ENCODE assay signal across 7 cellular contexts in genomic region chr21:9246481-9247289, GRCh38.
DNase-seq lines count a peak whose midpoint lies in the region; ATAC-seq, FAIRE-seq and TF ChIP-seq lines count a peak whose summit lies in the region.
"Not testable (repeated sequence)": the region's sequence is repeated elsewhere in the genome, so short reads cannot be mapped to it uniquely, and the experiment has no call there.

No MANE protein-coding gene starts in this region.

- POLR2A ChIA-PET in HepG2 (lab: Yijun Ruan, JAX), result not testable (repeated sequence)

- H3K4me1 Mint-ChIP-seq in activated CD8-positive, alpha-beta memory T cell treated with anti-CD3 and anti-CD28 coated beads, Interleukin-2, amount 10 ng/mL, durations not matched to agents 7 days and 5 days, result not testable (repeated sequence)

- not testable (repeated sequence) for H3K27me3 ChIP-seq in HUES6 (ENCODE audit: control insufficient read depth, insufficient read depth, low read length); esophagus muscularis mucosa; HepG2 (ENCODE audit: control insufficient read depth in 1 of 2, insufficient read depth in 2 of 2, low read length in 2 of 2)

- not testable (repeated sequence) for H3K79me2 ChIP-seq in HepG2 (ENCODE audit: insufficient read depth, low read length)

- not testable (repeated sequence) for H3K9ac ChIP-seq in HUES6 (ENCODE audit: low read length); HepG2 (ENCODE audit: insufficient read depth, low read depth, low read length)

- peaks cover 13% of the 10 kb centered on the region for H3K36me3 Mint-ChIP-seq in activated CD8-positive, alpha-beta memory T cell treated with anti-CD3 and anti-CD28 coated beads, Interleukin-2, amount 10 ng/mL, durations not matched to agents 7 days and 5 days

- intact Hi-C loops in esophagus muscularis mucosa (cut with DNase I); HepG2 (cut with micrococcal nuclease; ENCODE audit: unreplicated experiment); sciatic nerve (cut with DNase I): not testable (repeated sequence)

- not testable (repeated sequence) for TF ChIP-seq RAD21 in HepG2 (CRISPR knock-in tag; IDR thresholded peaks at IDR 0.05)

- H3K4me1 ChIP-seq in HUES6 (ENCODE audit: control insufficient read depth, insufficient read depth, low read length); esophagus muscularis mucosa; HepG2 (ENCODE audit: insufficient read depth, low read length): not testable (repeated sequence)

- TF ChIP-seq POLR2A in esophagus muscularis mucosa (IDR thresholded peaks at IDR 0.05; ENCODE audit: low read depth); HepG2 (IDR thresholded peaks at IDR 0.05; ENCODE audit: insufficient read depth in 1 of 2, low read depth in 2 of 2, low read length in 2 of 2): not testable (repeated sequence)

- H3K9me3 Mint-ChIP-seq in activated CD8-positive, alpha-beta memory T cell treated with anti-CD3 and anti-CD28 coated beads, Interleukin-2, amount 10 ng/mL, durations not matched to agents 7 days and 5 days (ENCODE audit: low read depth), result peaks cover 26% of the 10 kb centered on the region

- DNase-seq in activated CD8-positive, alpha-beta memory T cell treated with anti-CD3 and anti-CD28 coated beads, Interleukin-2, amount 10 ng/mL, durations not matched to agents 7 days and 5 days, result peak; percentile 40
- DNase-seq in esophagus muscularis mucosa (ENCODE audit: extremely low spot score), result peak; percentile 93
- peak; percentile 1 for DNase-seq in HepG2 (ENCODE audit: low spot score)
- not testable (repeated sequence) for DNase-seq in sciatic nerve (ENCODE audit: low spot score)

- not testable (repeated sequence) for H3K4me2 ChIP-seq in HepG2 (ENCODE audit: low read depth, low read length)

- H3K27ac Mint-ChIP-seq in activated CD8-positive, alpha-beta memory T cell treated with anti-CD3 and anti-CD28 coated beads, Interleukin-2, amount 10 ng/mL, durations not matched to agents 7 days and 5 days, result not testable (repeated sequence)

- FAIRE-seq in HepG2 (lab: Jason Lieb, UNC), result not testable (repeated sequence)

- not testable (repeated sequence) for H3K4me3 Mint-ChIP-seq in activated CD8-positive, alpha-beta memory T cell treated with anti-CD3 and anti-CD28 coated beads, Interleukin-2, amount 10 ng/mL, durations not matched to agents 7 days and 5 days

- H2AFZ ChIP-seq in HepG2 (ENCODE audit: low read length), result not testable (repeated sequence)

- H4K20me1 ChIP-seq in HepG2 (ENCODE audit: insufficient read depth, low read length), result not testable (repeated sequence)

- not testable (repeated sequence) for H3K27me3 Mint-ChIP-seq in activated CD8-positive, alpha-beta memory T cell treated with anti-CD3 and anti-CD28 coated beads, Interleukin-2, amount 10 ng/mL, durations not matched to agents 7 days and 5 days

- TF ChIP-seq CTCF in esophagus muscularis mucosa (IDR thresholded peaks at IDR 0.05); HepG2 (CRISPR knock-in tag; IDR thresholded peaks at IDR 0.05): not testable (repeated sequence)

- WGBS in esophagus muscularis mucosa, result 48% methylated on average over 3 of the region's 3 CpGs
- under 1% methylated on average over 3 of the region's 3 CpGs for WGBS in HepG2 (ENCODE audit: low lambda C conversion rate)

- H3K9me3 ChIP-seq in HUES6 (ENCODE audit: control insufficient read depth, insufficient read depth, low read depth, low read length) (peaks cover 23% of the 10 kb centered on the region), esophagus muscularis mucosa (peaks cover 0 to 25% (median 23%) of the 10 kb centered on the region in 4 donors), HepG2 (ENCODE audit: low read length) (peaks cover 25% of the 10 kb centered on the region)

- in situ Hi-C loops in HepG2 (cut with HindIII; ENCODE audit: extremely low pct_ligation_motif_present, low pct_unique_long_range_greater_than_20kb), result not testable (repeated sequence)

- H3K4me3 ChIP-seq in HUES6 (ENCODE audit: low read depth, low read length), result 0 out of 2 replicates have a peak overlapping the region, but pooled peaks have one; percentile 1
- H3K4me3 ChIP-seq in esophagus muscularis mucosa; HepG2 (replicated peaks in 1 of 3; ENCODE audit: insufficient read depth in 1 of 3, low read depth in 2 of 3, low read length in 3 of 3): not testable (repeated sequence)

- CTCF ChIA-PET in activated CD8-positive, alpha-beta memory T cell treated with anti-CD3 and anti-CD28 coated beads, Interleukin-2, amount 10 ng/mL, durations not matched to agents 7 days and 5 days (lab: Charles Lee); HepG2 (lab: Yijun Ruan, JAX; ENCODE audit: low intra/inter-chr PET ratio, low total read pairs): not testable (repeated sequence)

- H3K27ac ChIP-seq in HUES6 (ENCODE audit: low read depth, low read length); esophagus muscularis mucosa (replicated peaks in 1 of 4); HepG2 (ENCODE audit: extremely low read length, insufficient read depth, low read length): not testable (repeated sequence)

- BruUV-seq in HepG2 (replicated peaks; lab: Mats Ljungman, UMichigan), result not testable (repeated sequence)

- peak; percentile 56 for ATAC-seq in GM19324 (IDR thresholded peaks at IDR 0.05; ENCODE audit: low FRiP score, unreplicated experiment)
- ATAC-seq in HG02798 (IDR thresholded peaks at IDR 0.05; ENCODE audit: poor library complexity, unreplicated experiment), result peak; percentile 50
- ATAC-seq in activated CD8-positive, alpha-beta memory T cell treated with anti-CD3 and anti-CD28 coated beads, Interleukin-2, amount 10 ng/mL, durations not matched to agents 7 days and 5 days, result not testable (repeated sequence)
- ATAC-seq in HepG2, result peak; percentile 72
- ATAC-seq in sciatic nerve, result peak; percentile 82

- not testable (repeated sequence) for TF ChIP-seq EP300 in esophagus muscularis mucosa (IDR thresholded peaks at IDR 0.05); HepG2 (IDR thresholded peaks at IDR 0.05; ENCODE audit: low read depth in 2 of 2, low read length in 2 of 2); HepG2 (CRISPR knock-in tag; IDR thresholded peaks at IDR 0.05; ENCODE audit: borderline replicate concordance)

- not testable (repeated sequence) for H3K36me3 ChIP-seq in HUES6 (ENCODE audit: control insufficient read depth, insufficient read depth, low read length); esophagus muscularis mucosa; HepG2 (replicated peaks in 1 of 2; ENCODE audit: control insufficient read depth in 1 of 2, insufficient read depth in 2 of 2, low read length in 2 of 2)

TF ChIP-seq in HepG2, 621 proteins besides CTCF, POLR2A, EP300 and RAD21:
- peak; percentile 1; the same call in 1 of the 2 replicates for TF ChIP-seq FOXA1 (IDR thresholded peaks at IDR 0.05)
- TF ChIP-seq FOXA1 (CRISPR knock-in tag; IDR thresholded peaks at IDR 0.05), result not testable (repeated sequence)
TF ChIP-seq in HepG2: peak in this region for 1; not testable (repeated sequence) for 620.
